ENCODE assay signal across 37 cellular contexts in the genomic region with DNA sequence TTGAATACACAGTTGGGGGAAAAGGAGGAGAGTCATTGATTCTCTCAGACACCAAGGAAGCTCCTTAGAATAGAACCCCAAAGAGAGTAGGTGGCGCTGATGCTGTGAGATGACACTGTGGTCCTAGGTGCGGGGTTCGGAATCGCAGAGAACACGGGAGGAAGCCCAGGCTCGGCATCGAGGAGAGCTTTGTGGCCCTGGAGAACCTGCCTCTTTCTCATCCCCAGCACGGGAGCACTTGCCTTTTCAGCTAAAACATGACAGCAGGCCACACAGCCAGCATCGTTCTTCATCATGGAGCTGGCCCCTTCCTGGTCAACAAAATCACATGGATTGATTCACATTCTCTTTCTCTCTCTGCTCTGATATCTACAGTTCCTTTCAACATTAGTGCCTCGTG.
"Had no signal": no experiment of that assay in that cellular context is flagged by ENCODE, and none has a peak within 500 bp of the region (broad histone marks: within the 10 kb centered on the region; RNA-seq: fewer than 3 reads in every experiment).

No MANE protein-coding gene starts in this region.

- H3K27ac Mint-ChIP-seq: activated B cell treated with CpG ODN at 0.5 μM for 24 hours; activated CD4-positive, alpha-beta memory T cell treated with anti-CD3 and anti-CD28 coated beads for 36 hours; activated CD4-positive, alpha-beta T cell treated with anti-CD3 and anti-CD28 coated beads for 36 hours; activated CD4-positive, alpha-beta T cell treated with anti-CD3 and anti-CD28 coated beads, Interleukin-2, amount 10 ng/mL, durations not matched to agents 24 days and 14 days; activated CD8-positive, alpha-beta memory T cell treated with anti-CD3 and anti-CD28 coated beads, Interleukin-2, amount 10 ng/mL, durations not matched to agents 7 days and 5 days; activated CD8-positive, alpha-beta T cell treated with anti-CD3 and anti-CD28 coated beads, Interleukin-2, amount 10 ng/mL, durations not matched to agents 7 days and 5 days; activated naive CD4-positive, alpha-beta T cell treated with anti-CD3 and anti-CD28 coated beads for 36 hours; activated naive CD4-positive, alpha-beta T cell treated with anti-CD3 and anti-CD28 coated beads, Interleukin-2, amount 50 U/mL, for 24 hours; activated naive CD8-positive, alpha-beta T cell treated with anti-CD3 and anti-CD28 coated beads for 36 hours; activated naive CD8-positive, alpha-beta T cell treated with anti-CD3 and anti-CD28 coated beads, Interleukin-2, amount 50 U/mL, for 24 hours; activated T-helper 1 cell treated with anti-CD3 and anti-CD28 coated beads, Interleukin-12 subunit alpha, Interleukin-12 subunit beta, Interleukin-2, Interleukin-4 antibody, amounts not matched to agents 30 ng/mL and 10 ng/mL and 1 ng/mL, durations not matched to agents 14 hours and 24 hours and 36 hours; activated T-helper 2 cell treated with anti-CD3 and anti-CD28 coated beads, Interferon-gamma antibody, Interleukin-2, Interleukin-4, amounts not matched to agents 10 μg/mL and 5 μg/mL and 100 μg/mL, durations not matched to agents 14 hours and 24 hours and 36 hours; dendritic cell treated with granulocyte-macrophage colony-stimulating factor and Interleukin-4, amounts not matched to agents 40 ng/mL and 50 ng/mL, for 4 days; endodermal cell; T-helper 17 cell; T-helper 2 cell treated with Interferon-gamma antibody and Interleukin-4, amounts not matched to agents 5 μg/mL and 100 μg/mL, for 36 hours had no signal

- H3K4me3 ChIP-seq: adrenal gland, body of pancreas, colonic mucosa, dorsolateral prefrontal cortex, esophagus muscularis mucosa, gastrocnemius medialis had no signal

- H3K27me3 Mint-ChIP-seq: activated B cell treated with CpG ODN at 0.5 μM for 24 hours; activated CD8-positive, alpha-beta memory T cell treated with anti-CD3 and anti-CD28 coated beads, Interleukin-2, amount 10 ng/mL, durations not matched to agents 7 days and 5 days; activated naive CD8-positive, alpha-beta T cell treated with anti-CD3 and anti-CD28 coated beads, Interleukin-2, amount 50 U/mL, for 24 hours; T-helper 17 cell had no signal

- H3K4me1 ChIP-seq: adrenal gland, body of pancreas, colonic mucosa, esophagus muscularis mucosa, foreskin keratinocyte, gastrocnemius medialis had no signal

- H3K36me3 Mint-ChIP-seq: activated CD4-positive, alpha-beta memory T cell treated with anti-CD3 and anti-CD28 coated beads for 36 hours; activated CD8-positive, alpha-beta memory T cell treated with anti-CD3 and anti-CD28 coated beads, Interleukin-2, amount 10 ng/mL, durations not matched to agents 7 days and 5 days; activated naive CD4-positive, alpha-beta T cell treated with anti-CD3 and anti-CD28 coated beads, Interleukin-2, amount 50 U/mL, for 24 hours; activated naive CD8-positive, alpha-beta T cell treated with anti-CD3 and anti-CD28 coated beads for 36 hours had no signal

- DNase-seq: activated B cell treated with CpG ODN at 0.5 μM for 24 hours; activated CD4-positive, alpha-beta memory T cell treated with anti-CD3 and anti-CD28 coated beads for 36 hours; activated CD4-positive, alpha-beta T cell treated with anti-CD3 and anti-CD28 coated beads for 36 hours; activated CD4-positive, alpha-beta T cell treated with anti-CD3 and anti-CD28 coated beads, Interleukin-2, amount 10 ng/mL, durations not matched to agents 24 days and 14 days; activated CD4-positive, CD25-positive, alpha-beta regulatory T cell treated with anti-CD3 and anti-CD28 coated beads, Interleukin-2, amount 50 U/mL, for 72 hours; activated CD8-positive, alpha-beta memory T cell treated with anti-CD3 and anti-CD28 coated beads, Interleukin-2, amount 10 ng/mL, durations not matched to agents 7 days and 5 days; activated CD8-positive, alpha-beta memory T cell treated with anti-CD3 and anti-CD28 coated beads, Interleukin-2, amount 50 U/mL, for 4 hours; activated CD8-positive, alpha-beta T cell treated with anti-CD3 and anti-CD28 coated beads, Interleukin-2, amount 10 ng/mL, durations not matched to agents 7 days and 5 days; activated effector memory CD4-positive, alpha-beta T cell treated with anti-CD3 and anti-CD28 coated beads, Interleukin-2, amount 50 U/mL, for 16 hours; activated naive CD4-positive, alpha-beta T cell treated with anti-CD3 and anti-CD28 coated beads for 36 hours; activated naive CD8-positive, alpha-beta T cell treated with anti-CD3 and anti-CD28 coated beads for 36 hours; activated naive CD8-positive, alpha-beta T cell treated with anti-CD3 and anti-CD28 coated beads, Interleukin-2, amount 50 U/mL, for 24 hours; activated T-cell treated with anti-CD3 and anti-CD28 coated beads, Interleukin-2, amount 50 U/mL, for 1 hour; activated T-cell treated with anti-CD3 and anti-CD28 coated beads, Interleukin-2, amount 50 U/mL, for 48 hours; adrenal gland; amygdala; aorta; body of pancreas; central memory CD4-positive, alpha-beta T cell; cerebellar nuclear complex; colonic mucosa; dorsolateral prefrontal cortex; effector memory CD4-positive, alpha-beta T cell; endodermal cell; erythroblast; foreskin keratinocyte; gastrocnemius medialis; T-helper 1 cell; T-helper 17 cell; T1000; WERI-Rb-1 had no signal

- H3K27me3 ChIP-seq: adrenal gland, body of pancreas, colonic mucosa, dorsolateral prefrontal cortex, esophagus muscularis mucosa, foreskin keratinocyte, gastrocnemius medialis had no signal

- H3K36me3 ChIP-seq: adrenal gland, colonic mucosa, esophagus muscularis mucosa, gastrocnemius medialis, WERI-Rb-1 had no signal

- H3K27ac ChIP-seq: adrenal gland, body of pancreas, colonic mucosa, dorsolateral prefrontal cortex, esophagus muscularis mucosa, foreskin keratinocyte, gastrocnemius medialis, WERI-Rb-1 had no signal

- H3K9me3 ChIP-seq: adrenal gland, body of pancreas, colonic mucosa, gastrocnemius medialis had no signal

- H3K4me1 Mint-ChIP-seq: activated CD4-positive, alpha-beta T cell treated with anti-CD3 and anti-CD28 coated beads for 36 hours; activated CD4-positive, alpha-beta T cell treated with anti-CD3 and anti-CD28 coated beads, Interleukin-2, amount 10 ng/mL, durations not matched to agents 24 days and 14 days; activated CD8-positive, alpha-beta memory T cell treated with anti-CD3 and anti-CD28 coated beads, Interleukin-2, amount 10 ng/mL, durations not matched to agents 7 days and 5 days; activated naive CD4-positive, alpha-beta T cell treated with anti-CD3 and anti-CD28 coated beads, Interleukin-2, amount 50 U/mL, for 24 hours; activated naive CD8-positive, alpha-beta T cell treated with anti-CD3 and anti-CD28 coated beads for 36 hours; activated naive CD8-positive, alpha-beta T cell treated with anti-CD3 and anti-CD28 coated beads, Interleukin-2, amount 50 U/mL, for 24 hours; endodermal cell; T-helper 17 cell had no signal

- H3K4me3 Mint-ChIP-seq: activated B cell treated with CpG ODN at 0.5 μM for 24 hours; activated CD4-positive, alpha-beta memory T cell treated with anti-CD3 and anti-CD28 coated beads for 36 hours; activated CD4-positive, alpha-beta T cell treated with anti-CD3 and anti-CD28 coated beads for 36 hours; activated CD4-positive, alpha-beta T cell treated with anti-CD3 and anti-CD28 coated beads, Interleukin-2, amount 10 ng/mL, durations not matched to agents 24 days and 14 days; activated CD8-positive, alpha-beta memory T cell treated with anti-CD3 and anti-CD28 coated beads, Interleukin-2, amount 10 ng/mL, durations not matched to agents 7 days and 5 days; activated CD8-positive, alpha-beta T cell treated with anti-CD3 and anti-CD28 coated beads, Interleukin-2, amount 10 ng/mL, durations not matched to agents 7 days and 5 days; activated naive CD4-positive, alpha-beta T cell treated with anti-CD3 and anti-CD28 coated beads for 36 hours; activated naive CD4-positive, alpha-beta T cell treated with anti-CD3 and anti-CD28 coated beads, Interleukin-2, amount 50 U/mL, for 24 hours; activated naive CD8-positive, alpha-beta T cell treated with anti-CD3 and anti-CD28 coated beads for 36 hours; activated naive CD8-positive, alpha-beta T cell treated with anti-CD3 and anti-CD28 coated beads, Interleukin-2, amount 50 U/mL, for 24 hours; activated T-helper 1 cell treated with anti-CD3 and anti-CD28 coated beads, Interleukin-12 subunit alpha, Interleukin-12 subunit beta, Interleukin-2, Interleukin-4 antibody, amounts not matched to agents 30 ng/mL and 10 ng/mL and 1 ng/mL, durations not matched to agents 14 hours and 24 hours and 36 hours; dendritic cell treated with granulocyte-macrophage colony-stimulating factor and Interleukin-4, amounts not matched to agents 40 ng/mL and 50 ng/mL, for 4 days; endodermal cell; T-helper 17 cell; T-helper 2 cell treated with Interferon-gamma antibody and Interleukin-4, amounts not matched to agents 5 μg/mL and 100 μg/mL, for 36 hours had no signal

- H3K9me3 Mint-ChIP-seq: activated CD4-positive, alpha-beta memory T cell treated with anti-CD3 and anti-CD28 coated beads for 36 hours; activated CD4-positive, alpha-beta T cell treated with anti-CD3 and anti-CD28 coated beads, Interleukin-2, amount 10 ng/mL, durations not matched to agents 24 days and 14 days; activated naive CD4-positive, alpha-beta T cell treated with anti-CD3 and anti-CD28 coated beads, Interleukin-2, amount 50 U/mL, for 24 hours; activated naive CD8-positive, alpha-beta T cell treated with anti-CD3 and anti-CD28 coated beads for 36 hours; activated naive CD8-positive, alpha-beta T cell treated with anti-CD3 and anti-CD28 coated beads, Interleukin-2, amount 50 U/mL, for 24 hours; activated T-helper 1 cell treated with anti-CD3 and anti-CD28 coated beads, Interleukin-12 subunit alpha, Interleukin-12 subunit beta, Interleukin-2, Interleukin-4 antibody, amounts not matched to agents 30 ng/mL and 10 ng/mL and 1 ng/mL, durations not matched to agents 14 hours and 24 hours and 36 hours; activated T-helper 2 cell treated with anti-CD3 and anti-CD28 coated beads, Interferon-gamma antibody, Interleukin-2, Interleukin-4, amounts not matched to agents 10 μg/mL and 5 μg/mL and 100 μg/mL, durations not matched to agents 14 hours and 24 hours and 36 hours; dendritic cell treated with granulocyte-macrophage colony-stimulating factor and Interleukin-4, amounts not matched to agents 40 ng/mL and 50 ng/mL, for 4 days; endodermal cell; T-helper 2 cell treated with Interferon-gamma antibody and Interleukin-4, amounts not matched to agents 5 μg/mL and 100 μg/mL, for 36 hours had no signal

- ATAC-seq: activated CD4-positive, alpha-beta T cell treated with anti-CD3 and anti-CD28 coated beads for 36 hours; activated CD8-positive, alpha-beta memory T cell treated with anti-CD3 and anti-CD28 coated beads, Interleukin-2, amount 10 ng/mL, durations not matched to agents 7 days and 5 days; activated CD8-positive, alpha-beta T cell treated with anti-CD3 and anti-CD28 coated beads, Interleukin-2, amount 10 ng/mL, durations not matched to agents 7 days and 5 days; activated naive CD8-positive, alpha-beta T cell treated with anti-CD3 and anti-CD28 coated beads, Interleukin-2, amount 50 U/mL, for 24 hours; body of pancreas; foreskin keratinocyte; gastrocnemius medialis; T-helper 17 cell had no signal
